ENCODE assay signal across 8 cellular contexts in genomic region chr18:70931942-70932814, GRCh38.
DNase-seq lines count a peak whose midpoint lies in the region; ATAC-seq and TF ChIP-seq lines count a peak whose summit lies in the region.

No MANE protein-coding gene starts in this region.

- DNase-seq in AG08396 (ENCODE audit: low spot score) (peak; percentile 3), NCI-H510A (lab: John Stamatoyannopoulos, UW) (peak; percentile 2), cerebellum (ENCODE audit: low spot score) (peak; percentile 21), CD14-positive monocyte (ENCODE audit: low spot score) (no peak)
- DNase-seq in naive thymus-derived CD8-positive, alpha-beta T cell, result peak in 3 of 10 donors; percentile 13 to 31 (median 27)
- DNase-seq in activated effector memory CD4-positive, alpha-beta T cell treated with Interleukin-2 at 50 U/mL for 16 hours, result no peak

- peak overlapping the region in 7 of 10 donors; percentile 2 to 81 (median 41) for H3K27ac Mint-ChIP-seq in naive thymus-derived CD8-positive, alpha-beta T cell
- H3K27ac Mint-ChIP-seq in CD14-positive monocyte, result no peak overlapping the region

- no peaks in the 10 kb centered on the region for H3K36me3 Mint-ChIP-seq in naive thymus-derived CD8-positive, alpha-beta T cell
- no peaks in the 10 kb centered on the region for H3K36me3 Mint-ChIP-seq in CD14-positive monocyte

- no peaks in the 10 kb centered on the region for H3K27me3 Mint-ChIP-seq in naive thymus-derived CD8-positive, alpha-beta T cell
- H3K27me3 Mint-ChIP-seq in CD14-positive monocyte (ENCODE audit: low read depth in 3 of 3), result no peaks in the 10 kb centered on the region

- no peak for TF ChIP-seq CTCF in CD14-positive monocyte (IDR thresholded peaks at IDR 0.05)

- intact Hi-C loops in CD14-positive monocyte (cut with micrococcal nuclease), result no loop called here

- peak overlapping the region in 1 of 10 donors; percentile 5 for H3K4me3 Mint-ChIP-seq in naive thymus-derived CD8-positive, alpha-beta T cell
- no peak overlapping the region for H3K4me3 Mint-ChIP-seq in CD14-positive monocyte

- H3K4me1 Mint-ChIP-seq in naive thymus-derived CD8-positive, alpha-beta T cell, result peaks cover 5 to 8% (median 7%) of the 10 kb centered on the region in 4 donors
- no peaks in the 10 kb centered on the region for H3K4me1 Mint-ChIP-seq in CD14-positive monocyte

- no peaks in the 10 kb centered on the region for H3K9me3 Mint-ChIP-seq in naive thymus-derived CD8-positive, alpha-beta T cell
- H3K9me3 Mint-ChIP-seq in CD14-positive monocyte, result peaks cover 0 to 8% (median 0%) of the 10 kb centered on the region in 7 donors

- ATAC-seq in GM21360 (IDR thresholded peaks at IDR 0.05; ENCODE audit: unreplicated experiment) (peak; percentile 76), GM18502 (IDR thresholded peaks at IDR 0.05; ENCODE audit: poor library complexity, unreplicated experiment) (no peak)
- peak; percentile 47 to 59 for ATAC-seq in naive thymus-derived CD8-positive, alpha-beta T cell

- POLR2A ChIA-PET in naive thymus-derived CD8-positive, alpha-beta T cell (lab: Charles Lee), result no interaction called here

Comparison
In these comparisons a context has a peak if more than half of its experiments do, and no peak if none do; other contexts are left out.
1. DNase-seq: peak in AG08396 (single experiment), NCI-H510A (single experiment) and cerebellum (single experiment); none in CD14-positive monocyte (single experiment) and activated effector memory CD4-positive, alpha-beta T cell treated with Interleukin-2 at 50 U/mL for 16 hours (single experiment).
2. H3K27ac Mint-ChIP-seq: peak in naive thymus-derived CD8-positive, alpha-beta T cell (7 of 10); none in CD14-positive monocyte (0 of 7).